Comparison of ENCODE assay signal across 1 cellular context in the genomic region with DNA sequence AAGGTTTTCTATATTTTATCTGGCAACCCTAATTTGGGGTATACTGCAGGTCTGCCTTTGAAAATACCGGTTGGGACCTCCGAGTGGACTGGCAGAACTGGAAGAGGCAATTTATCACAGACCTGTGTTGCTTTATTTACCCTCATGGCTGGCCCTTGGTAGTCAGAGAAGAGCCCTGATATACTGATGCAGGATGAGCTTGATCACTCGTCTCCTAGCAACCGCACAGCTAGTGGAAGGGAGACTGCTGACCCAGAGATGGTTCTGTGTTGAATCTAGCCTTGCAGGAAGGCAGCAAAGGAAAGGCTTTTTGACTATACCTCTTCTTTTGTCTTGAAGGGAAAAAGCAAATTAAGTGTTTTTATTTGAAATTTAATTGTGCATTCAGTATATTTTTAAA.
TF ChIP-seq lines count a peak whose summit lies in the region.

No MANE protein-coding gene starts in this region.

TF ChIP-seq in GM23338, 12 proteins besides CTCF, POLR2A, EP300 and RAD21 (continued from another document):
- TF ChIP-seq, protein P1, sequence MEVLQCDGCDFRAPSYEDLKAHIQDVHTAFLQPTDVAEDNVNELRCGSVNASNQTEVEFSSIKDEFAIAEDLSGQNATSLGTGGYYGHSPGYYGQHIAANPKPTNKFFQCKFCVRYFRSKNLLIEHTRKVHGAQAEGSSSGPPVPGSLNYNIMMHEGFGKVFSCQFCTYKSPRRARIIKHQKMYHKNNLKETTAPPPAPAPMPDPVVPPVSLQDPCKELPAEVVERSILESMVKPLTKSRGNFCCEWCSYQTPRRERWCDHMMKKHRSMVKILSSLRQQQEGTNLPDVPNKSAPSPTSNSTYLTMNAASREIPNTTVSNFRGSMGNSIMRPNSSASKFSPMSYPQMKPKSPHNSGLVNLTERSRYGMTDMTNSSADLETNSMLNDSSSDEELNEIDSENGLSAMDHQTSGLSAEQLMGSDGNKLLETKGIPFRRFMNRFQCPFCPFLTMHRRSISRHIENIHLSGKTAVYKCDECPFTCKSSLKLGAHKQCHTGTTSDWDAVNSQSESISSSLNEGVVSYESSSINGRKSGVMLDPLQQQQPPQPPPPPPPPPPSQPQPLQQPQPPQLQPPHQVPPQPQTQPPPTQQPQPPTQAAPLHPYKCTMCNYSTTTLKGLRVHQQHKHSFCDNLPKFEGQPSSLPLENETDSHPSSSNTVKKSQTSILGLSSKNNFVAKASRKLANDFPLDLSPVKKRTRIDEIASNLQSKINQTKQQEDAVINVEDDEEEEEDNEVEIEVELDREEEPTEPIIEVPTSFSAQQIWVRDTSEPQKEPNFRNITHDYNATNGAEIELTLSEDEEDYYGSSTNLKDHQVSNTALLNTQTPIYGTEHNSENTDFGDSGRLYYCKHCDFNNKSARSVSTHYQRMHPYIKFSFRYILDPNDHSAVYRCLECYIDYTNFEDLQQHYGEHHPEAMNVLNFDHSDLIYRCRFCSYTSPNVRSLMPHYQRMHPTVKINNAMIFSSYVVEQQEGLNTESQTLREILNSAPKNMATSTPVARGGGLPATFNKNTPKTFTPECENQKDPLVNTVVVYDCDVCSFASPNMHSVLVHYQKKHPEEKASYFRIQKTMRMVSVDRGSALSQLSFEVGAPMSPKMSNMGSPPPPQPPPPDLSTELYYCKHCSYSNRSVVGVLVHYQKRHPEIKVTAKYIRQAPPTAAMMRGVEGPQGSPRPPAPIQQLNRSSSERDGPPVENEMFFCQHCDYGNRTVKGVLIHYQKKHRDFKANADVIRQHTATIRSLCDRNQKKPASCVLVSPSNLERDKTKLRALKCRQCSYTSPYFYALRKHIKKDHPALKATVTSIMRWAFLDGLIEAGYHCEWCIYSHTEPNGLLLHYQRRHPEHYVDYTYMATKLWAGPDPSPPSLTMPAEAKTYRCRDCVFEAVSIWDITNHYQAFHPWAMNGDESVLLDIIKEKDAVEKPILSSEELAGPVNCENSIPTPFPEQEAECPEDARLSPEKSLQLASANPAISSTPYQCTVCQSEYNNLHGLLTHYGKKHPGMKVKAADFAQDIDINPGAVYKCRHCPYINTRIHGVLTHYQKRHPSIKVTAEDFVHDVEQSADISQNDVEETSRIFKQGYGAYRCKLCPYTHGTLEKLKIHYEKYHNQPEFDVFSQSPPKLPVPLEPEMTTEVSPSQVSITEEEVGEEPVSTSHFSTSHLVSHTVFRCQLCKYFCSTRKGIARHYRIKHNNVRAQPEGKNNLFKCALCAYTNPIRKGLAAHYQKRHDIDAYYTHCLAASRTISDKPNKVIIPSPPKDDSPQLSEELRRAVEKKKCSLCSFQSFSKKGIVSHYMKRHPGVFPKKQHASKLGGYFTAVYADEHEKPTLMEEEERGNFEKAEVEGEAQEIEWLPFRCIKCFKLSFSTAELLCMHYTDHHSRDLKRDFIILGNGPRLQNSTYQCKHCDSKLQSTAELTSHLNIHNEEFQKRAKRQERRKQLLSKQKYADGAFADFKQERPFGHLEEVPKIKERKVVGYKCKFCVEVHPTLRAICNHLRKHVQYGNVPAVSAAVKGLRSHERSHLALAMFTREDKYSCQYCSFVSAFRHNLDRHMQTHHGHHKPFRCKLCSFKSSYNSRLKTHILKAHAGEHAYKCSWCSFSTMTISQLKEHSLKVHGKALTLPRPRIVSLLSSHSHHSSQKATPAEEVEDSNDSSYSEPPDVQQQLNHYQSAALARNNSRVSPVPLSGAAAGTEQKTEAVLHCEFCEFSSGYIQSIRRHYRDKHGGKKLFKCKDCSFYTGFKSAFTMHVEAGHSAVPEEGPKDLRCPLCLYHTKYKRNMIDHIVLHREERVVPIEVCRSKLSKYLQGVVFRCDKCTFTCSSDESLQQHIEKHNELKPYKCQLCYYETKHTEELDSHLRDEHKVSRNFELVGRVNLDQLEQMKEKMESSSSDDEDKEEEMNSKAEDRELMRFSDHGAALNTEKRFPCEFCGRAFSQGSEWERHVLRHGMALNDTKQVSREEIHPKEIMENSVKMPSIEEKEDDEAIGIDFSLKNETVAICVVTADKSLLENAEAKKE (CRISPR knock-in tag; IDR thresholded peaks at IDR 0.05), result no peak
